ENCODE assay signal across 7 cellular contexts in genomic region chr12:45234134-45234865, GRCh38.
DNase-seq lines count a peak whose midpoint lies in the region; ATAC-seq and TF ChIP-seq lines count a peak whose summit lies in the region.

No MANE protein-coding gene starts in this region.

- peak overlapping the region; percentile 84 for H3K9ac ChIP-seq in HUES6 (ENCODE audit: low read length)

- peak overlapping the region; percentile 96 for H3K27ac ChIP-seq in HUES6 (ENCODE audit: low read depth, low read length)
- peak overlapping the region; percentile 60 for H3K27ac ChIP-seq in iPS DF 6.9 (ENCODE audit: low read length)

- H3K4me1 ChIP-seq in HUES6 (ENCODE audit: control insufficient read depth, insufficient read depth, low read length), result peaks cover 49% of the 10 kb centered on the region
- peaks cover 5% of the 10 kb centered on the region; the same call in 1 of the 2 replicates for H3K4me1 ChIP-seq in iPS DF 6.9 (ENCODE audit: control insufficient read depth, insufficient read depth, low read length)

- TF ChIP-seq CTCF in astrocyte of the cerebellum (IDR thresholded peaks at IDR 0.05; ENCODE audit: low read depth, low read length, missing control alignments), result no peak

- DNase-seq in astrocyte of the cerebellum (ENCODE audit: low read depth) (peak; percentile 93), iPS DF 6.9 (ENCODE audit: low read depth, low spot score) (no peak), smooth muscle cell of the brain vasculature (ENCODE audit: low read depth, low spot score) (peak; percentile 91), germinal center (ENCODE audit: low spot score) (no peak), NCI-H187 treated with DMSO at 0.1 percent for 48 hours (lab: John Stamatoyannopoulos, UW) (no peak)

- H3K27me3 ChIP-seq in HUES6 (ENCODE audit: control insufficient read depth, insufficient read depth, low read length) (no peaks in the 10 kb centered on the region), iPS DF 6.9 (ENCODE audit: control insufficient read depth, insufficient read depth, low read length) (no peaks in the 10 kb centered on the region)

- ATAC-seq in GM18520 (IDR thresholded peaks at IDR 0.05; ENCODE audit: unreplicated experiment), result peak; percentile 27

- H3K36me3 ChIP-seq in HUES6 (ENCODE audit: control insufficient read depth, insufficient read depth, low read length) (no peaks in the 10 kb centered on the region; the same call in 1 of the 2 replicates), iPS DF 6.9 (ENCODE audit: control insufficient read depth, insufficient read depth, low read length) (no peaks in the 10 kb centered on the region)

- H3K9me3 ChIP-seq in HUES6 (ENCODE audit: control insufficient read depth, insufficient read depth, low read depth, low read length) (no peaks in the 10 kb centered on the region), iPS DF 6.9 (ENCODE audit: control insufficient read depth, insufficient read depth, low read length) (no peaks in the 10 kb centered on the region)

- in situ Hi-C loops in astrocyte of the cerebellum (cut with HindIII; ENCODE audit: low sequenced_read_pairs), result no loop called here

- no CpG with 5 or more reads among the region's 4 CpGs for WGBS in iPS DF 6.9 (ENCODE audit: insufficient coverage, insufficient read length)

- H3K4me3 ChIP-seq in HUES6 (ENCODE audit: low read depth, low read length) (peak overlapping the region; percentile 34; the same call in 1 of the 2 replicates), astrocyte of the cerebellum (ENCODE audit: low read depth, low read length) (no peak overlapping the region), iPS DF 6.9 (ENCODE audit: low read length) (no peak overlapping the region)

Comparison
In these comparisons a context has a peak if more than half of its experiments do, and no peak if none do; other contexts are left out.
1. DNase-seq: peak in astrocyte of the cerebellum (single experiment) and smooth muscle cell of the brain vasculature (single experiment); none in iPS DF 6.9 (single experiment), germinal center (single experiment) and NCI-H187 treated with DMSO at 0.1 percent for 48 hours (single experiment).